Comparison of ENCODE assay signal across 22 cellular contexts in the genomic region with DNA sequence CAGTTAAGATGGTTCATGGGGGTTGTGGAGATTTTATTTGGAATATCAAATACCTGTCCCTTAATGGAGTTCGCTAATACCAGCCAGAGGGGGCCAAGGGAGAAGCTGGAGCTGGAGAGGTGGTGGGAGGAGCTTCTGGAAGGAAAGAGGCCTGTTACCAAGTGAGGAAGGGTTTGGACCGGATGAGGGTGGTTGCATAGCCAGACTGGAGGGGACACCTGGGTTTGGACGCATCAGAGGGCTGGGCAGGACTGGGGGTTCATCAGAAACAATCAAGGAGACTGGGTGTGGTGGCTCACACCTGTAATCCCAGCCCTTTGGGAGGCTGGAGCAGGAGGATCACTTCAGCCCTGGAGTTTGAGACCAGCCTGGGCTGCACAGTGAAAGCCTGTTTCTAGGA.
A peak's percentile ranks its signal among the peaks of the same experiment; 100 is the strongest.
DNase-seq lines count a peak whose midpoint lies in the region; ATAC-seq and TF ChIP-seq lines count a peak whose summit lies in the region.
"Had no signal": no experiment of that assay in that cellular context is flagged by ENCODE, and none has a peak within 500 bp of the region (broad histone marks: within the 10 kb centered on the region; RNA-seq: fewer than 3 reads in every experiment).

No MANE protein-coding gene starts in this region.

- H3K36me3 ChIP-seq in ovary (no peaks in the 10 kb centered on the region), osteoblast (ENCODE audit: insufficient read depth, low read length) (no peaks in the 10 kb centered on the region)
- H3K36me3 ChIP-seq: BLaER1 treated with 17β-estradiol and CSF1 and Interleukin-3, amounts not matched to agents 10 nM and 100 nM had no signal

- H3K27ac Mint-ChIP-seq in central memory CD8-positive, alpha-beta T cell (ENCODE audit: low read depth): peak overlapping the region; percentile 59

- H3K9me3 Mint-ChIP-seq in central memory CD8-positive, alpha-beta T cell: no peaks in the 10 kb centered on the region

- no peak for TF ChIP-seq POLR2A in ovary (IDR thresholded peaks at IDR 0.05)

- WGBS in ovary, 3 donors: 74 to 86% (median 84%) methylated on average over 3 of the region's 3 CpGs

- no peaks in the 10 kb centered on the region for H3K9me3 ChIP-seq in ovary
- H3K9me3 ChIP-seq in osteoblast (ENCODE audit: low read depth, low read length): no peaks in the 10 kb centered on the region
- H3K9me3 ChIP-seq: upper lobe of left lung had no signal

- H2AFZ ChIP-seq in osteoblast (ENCODE audit: low read length): no peak overlapping the region

- no peak for ATAC-seq in central memory CD8-positive, alpha-beta T cell (replicated peaks; ENCODE audit: extremely low read depth, poor library complexity, severe bottlenecking)
- ATAC-seq: activated CD4-positive, CD25-positive, alpha-beta regulatory T cell treated with anti-CD3 and anti-CD28 coated beads, Interleukin-2, amount 50 U/mL, for 24 hours; naive thymus-derived CD8-positive, alpha-beta T cell had no signal

- no peaks in the 10 kb centered on the region for H3K79me2 ChIP-seq in osteoblast (ENCODE audit: insufficient read depth, low read length)

- peak; percentile 7 for DNase-seq in activated CD4-positive, CD25-positive, alpha-beta regulatory T cell treated with anti-CD3 and anti-CD28 coated beads, Interleukin-2, amount 50 U/mL, for 72 hours
- DNase-seq in activated CD4-positive, CD25-positive, alpha-beta regulatory T cell (lab: John Stamatoyannopoulos, UW): no peak
- DNase-seq in COLO668 (lab: John Stamatoyannopoulos, UW; ENCODE audit: unreplicated experiment): peak; percentile 12
- no peak for DNase-seq in central memory CD8-positive, alpha-beta T cell (ENCODE audit: low spot score in 2 of 2)
- peak in 3 of 5 donors; percentile 3 to 13 (median 10) for DNase-seq in ovary
- DNase-seq in caudate nucleus (lab: John Stamatoyannopoulos, UW): no peak
- no peak for DNase-seq in osteoblast (ENCODE audit: insufficient read length, low spot score, missing footprints)
- DNase-seq in SIG-M5 (lab: John Stamatoyannopoulos, UW): no peak
- DNase-seq: anterior cingulate cortex; Calu3; central memory CD4-positive, alpha-beta T cell; effector CD4-positive, alpha-beta T cell; left cardiac atrium; NCI-H1092; NCI-H2081 treated with DMSO at 0.1 percent for 48 hours; NCI-H524; stimulated activated CD4-positive, alpha-beta T cell treated with anti-CD3 and anti-CD28 coated beads, Interleukin-4, amount 100 ng/mL, for 4 hours; T1000 had no signal

- peaks cover 4% of the 10 kb centered on the region for H3K36me3 Mint-ChIP-seq in central memory CD8-positive, alpha-beta T cell (ENCODE audit: insufficient read depth)
- H3K36me3 Mint-ChIP-seq: naive thymus-derived CD8-positive, alpha-beta T cell had no signal

- H3K27me3 ChIP-seq in ovary: no peaks in the 10 kb centered on the region
- H3K27me3 ChIP-seq in osteoblast (ENCODE audit: insufficient read depth, low read length): no peaks in the 10 kb centered on the region
- H3K27me3 ChIP-seq: BLaER1 treated with 17β-estradiol and CSF1 and Interleukin-3, amounts not matched to agents 10 nM and 100 nM; upper lobe of left lung had no signal

- H3K4me3 ChIP-seq in ovary: no peak overlapping the region
- no peak overlapping the region for H3K4me3 ChIP-seq in osteoblast (ENCODE audit: insufficient read depth, low read length)
- H3K4me3 ChIP-seq: BLaER1 treated with 17β-estradiol and CSF1 and Interleukin-3, amounts not matched to agents 10 nM and 100 nM; upper lobe of left lung had no signal

- no peak overlapping the region for H3K27ac ChIP-seq in ovary
- no peak overlapping the region for H3K27ac ChIP-seq in caudate nucleus (ENCODE audit: low read depth, low read length)
- no peak overlapping the region for H3K27ac ChIP-seq in osteoblast (ENCODE audit: low read depth, low read length)
- H3K27ac ChIP-seq: BLaER1 treated with 17β-estradiol and CSF1 and Interleukin-3, amounts not matched to agents 10 nM and 100 nM; upper lobe of left lung had no signal

- TF ChIP-seq CTCF in ovary (IDR thresholded peaks at IDR 0.05): no peak
- no peak for TF ChIP-seq CTCF in osteoblast (IDR thresholded peaks at IDR 0.05; ENCODE audit: extremely low read depth, low read depth, low read length)

- H3K4me3 Mint-ChIP-seq in central memory CD8-positive, alpha-beta T cell: no peak overlapping the region

- no peaks in the 10 kb centered on the region for H3K27me3 Mint-ChIP-seq in central memory CD8-positive, alpha-beta T cell
- H3K27me3 Mint-ChIP-seq: naive thymus-derived CD8-positive, alpha-beta T cell had no signal

- no peak for TF ChIP-seq EP300 in ovary (IDR thresholded peaks at IDR 0.05)

- no peaks in the 10 kb centered on the region for H3K4me1 Mint-ChIP-seq in central memory CD8-positive, alpha-beta T cell

- H3K4me1 ChIP-seq in ovary (ENCODE audit: insufficient read depth) (no peaks in the 10 kb centered on the region), osteoblast (ENCODE audit: insufficient read depth, low read length) (no peaks in the 10 kb centered on the region)

- H3K4me2 ChIP-seq in osteoblast (ENCODE audit: insufficient read depth, low read length): no peak overlapping the region

- intact Hi-C loops in ovary (cut with DNase I): no loop called here

- no peaks in the 10 kb centered on the region for H4K20me1 ChIP-seq in osteoblast (ENCODE audit: insufficient read depth, low read length)
- H4K20me1 ChIP-seq: BLaER1 treated with 17β-estradiol and CSF1 and Interleukin-3, amounts not matched to agents 10 nM and 100 nM had no signal

Comparison
In these comparisons a context has a peak if more than half of its experiments do, and no peak if none do; other contexts are left out.
1. DNase-seq: peak in activated CD4-positive, CD25-positive, alpha-beta regulatory T cell treated with anti-CD3 and anti-CD28 coated beads, Interleukin-2, amount 50 U/mL, for 72 hours (single experiment), COLO668 (single experiment) and ovary (3 of 5); none in activated CD4-positive, CD25-positive, alpha-beta regulatory T cell (0 of 4), central memory CD8-positive, alpha-beta T cell (0 of 2), caudate nucleus (0 of 61), osteoblast (single experiment) and SIG-M5 (single experiment).